Comparison of ENCODE assay signal across 25 cellular contexts in genomic region chr11:12930850-12931249, GRCh38.
DNase-seq lines count a peak whose midpoint lies in the region; ATAC-seq and TF ChIP-seq lines count a peak whose summit lies in the region.
"Had no signal": no experiment of that assay in that cellular context is flagged by ENCODE, and none has a peak within 500 bp of the region (broad histone marks: within the 10 kb centered on the region; RNA-seq: fewer than 3 reads in every experiment).

No MANE protein-coding gene starts in this region.

- peaks cover 15% of the 10 kb centered on the region for H3K79me2 ChIP-seq in SK-N-SH (ENCODE audit: insufficient read depth)

- no peaks in the 10 kb centered on the region for H3K9me3 Mint-ChIP-seq in chondrocyte (ENCODE audit: low read depth)
- H3K9me3 Mint-ChIP-seq in progenitor cell of endocrine pancreas (ENCODE audit: low read depth), result peaks cover 2% of the 10 kb centered on the region
- peaks cover 0 to 3% (median 0%) of the 10 kb centered on the region in 8 donors for H3K9me3 Mint-ChIP-seq in CD4-positive, alpha-beta memory T cell
- H3K9me3 Mint-ChIP-seq: CD4-positive, alpha-beta T cell had no signal

- no peak overlapping the region for H3K4me2 ChIP-seq in SK-N-SH
- H3K4me2 ChIP-seq: BLaER1 had no signal

- H3K4me1 Mint-ChIP-seq in chondrocyte (ENCODE audit: low read depth) (peaks cover 12% of the 10 kb centered on the region), progenitor cell of endocrine pancreas (ENCODE audit: low read depth) (peaks cover 9% of the 10 kb centered on the region)
- no peaks in the 10 kb centered on the region for H3K4me1 Mint-ChIP-seq in CD4-positive, alpha-beta memory T cell

- no peak overlapping the region for H3K4me3 ChIP-seq in SK-N-SH (ENCODE audit: low read depth in 2 of 2, low read length in 1 of 2)
- H3K4me3 ChIP-seq in CD4-positive, alpha-beta memory T cell (ENCODE audit: low read length in 2 of 2), result no peak overlapping the region
- H3K4me3 ChIP-seq: BLaER1, GM23248 had no signal

- in situ Hi-C loops in KBM-7 (cut with MboI; ENCODE audit: low pct_unique_long_range_greater_than_20kb, low sequenced_read_pairs), result no loop called here

- no peak overlapping the region for H3K27ac ChIP-seq in SK-N-SH (ENCODE audit: low read depth in 2 of 2, low read length in 1 of 2)
- H3K27ac ChIP-seq in CD4-positive, alpha-beta memory T cell (ENCODE audit: low read depth, low read length), result no peak overlapping the region
- H3K27ac ChIP-seq: 22Rv1, BLaER1, GM23248 had no signal

- ATAC-seq in SK-N-SH treated with all-trans-retinoic acid at 6 μM for 48 hours (peak; percentile 33; the same call in 1 of the 3 replicates), HG03469 (IDR thresholded peaks at IDR 0.05; ENCODE audit: unreplicated experiment) (no peak)
- ATAC-seq: HCT116, Panc1 had no signal

- peaks cover 51 to 62% of the 10 kb centered on the region in 2 experiments for H3K36me3 ChIP-seq in SK-N-SH (replicated peaks in 1 of 2; ENCODE audit: control insufficient read depth in 1 of 2, insufficient read depth in 2 of 2, low read length in 1 of 2)
- no peaks in the 10 kb centered on the region for H3K36me3 ChIP-seq in CD4-positive, alpha-beta memory T cell (ENCODE audit: insufficient read depth, low read length)
- H3K36me3 ChIP-seq: BLaER1 had no signal

- no peak for TF ChIP-seq EP300 in SK-N-SH (IDR thresholded peaks at IDR 0.05; ENCODE audit: borderline replicate concordance in 1 of 2, low read depth in 1 of 2, low read length in 1 of 2)

- H3K27ac Mint-ChIP-seq in chondrocyte (ENCODE audit: unreplicated experiment) (peak overlapping the region; percentile 71), progenitor cell of endocrine pancreas (peak overlapping the region; percentile 89)
- H3K27ac Mint-ChIP-seq in CD4-positive, alpha-beta memory T cell, result no peak overlapping the region
- H3K27ac Mint-ChIP-seq: CD4-positive, alpha-beta T cell had no signal

- no peak overlapping the region for H2AFZ ChIP-seq in SK-N-SH (ENCODE audit: low read depth)
- H2AFZ ChIP-seq: GM23248 had no signal

- intact Hi-C loops in CD4-positive, alpha-beta memory T cell (cut with micrococcal nuclease), result no loop called here

- H3K4me3 Mint-ChIP-seq in chondrocyte (ENCODE audit: unreplicated experiment), result no peak overlapping the region
- H3K4me3 Mint-ChIP-seq in progenitor cell of endocrine pancreas (ENCODE audit: low read depth), result no peak overlapping the region
- no peak overlapping the region for H3K4me3 Mint-ChIP-seq in CD4-positive, alpha-beta memory T cell
- H3K4me3 Mint-ChIP-seq: CD4-positive, alpha-beta T cell had no signal

- POLR2A ChIA-PET in SK-N-SH (lab: Yijun Ruan, JAX), result no interaction called here
- POLR2A ChIA-PET in CD4-positive, alpha-beta memory T cell (lab: Charles Lee; ENCODE audit: partially characterized antibody), result no interaction called here

- TF ChIP-seq RAD21 in SK-N-SH (IDR thresholded peaks at IDR 0.05; ENCODE audit: low read length), result no peak

- peaks cover 13% of the 10 kb centered on the region for H3K36me3 Mint-ChIP-seq in chondrocyte (ENCODE audit: low read depth)
- H3K36me3 Mint-ChIP-seq in progenitor cell of endocrine pancreas (ENCODE audit: insufficient read depth), result peaks cover 28% of the 10 kb centered on the region
- no peaks in the 10 kb centered on the region for H3K36me3 Mint-ChIP-seq in CD4-positive, alpha-beta memory T cell

- no peaks in the 10 kb centered on the region for H3K9me2 ChIP-seq in SK-N-SH

- CTCF ChIA-PET in SK-N-SH (lab: Yijun Ruan, JAX), result interaction anchor here (2.0 to 2.4 kb wide), 3 partner anchors 14 to 600 kb away, joined by 4 to 9 read pairs (median 7); no protein-coding TSS in a partner anchor
- CTCF ChIA-PET in CD4-positive, alpha-beta memory T cell (lab: Charles Lee; ENCODE audit: partially characterized antibody), result no interaction called here

- H3K9me3 ChIP-seq in SK-N-SH, result no peaks in the 10 kb centered on the region
- no peaks in the 10 kb centered on the region for H3K9me3 ChIP-seq in CD4-positive, alpha-beta memory T cell (ENCODE audit: control insufficient read depth in 1 of 2, low read length in 2 of 2)
- H3K9me3 ChIP-seq: BLaER1, Caco-2 had no signal

- no peaks in the 10 kb centered on the region for H3K27me3 Mint-ChIP-seq in chondrocyte (ENCODE audit: low read depth)
- no peaks in the 10 kb centered on the region for H3K27me3 Mint-ChIP-seq in progenitor cell of endocrine pancreas
- peaks cover 0 to 6% of the 10 kb centered on the region in 2 donors for H3K27me3 Mint-ChIP-seq in CD4-positive, alpha-beta memory T cell

- peaks cover 11% of the 10 kb centered on the region for H3F3A ChIP-seq in SK-N-SH (replicated peaks; ENCODE audit: insufficient read depth)

- H3K27me3 ChIP-seq in SK-N-SH (ENCODE audit: insufficient read depth), result no peaks in the 10 kb centered on the region
- no peaks in the 10 kb centered on the region for H3K27me3 ChIP-seq in CD4-positive, alpha-beta memory T cell (ENCODE audit: insufficient read depth, low read length)
- H3K27me3 ChIP-seq: BLaER1 had no signal

- TF ChIP-seq CTCF in SK-N-SH (IDR thresholded peaks at IDR 0.05) (no peak), chondrocyte (IDR thresholded peaks at IDR 0.05) (no peak), progenitor cell of endocrine pancreas (IDR thresholded peaks at IDR 0.05; ENCODE audit: unreplicated experiment) (no peak)

- DNase-seq in SK-N-SH (no peak), chondrocyte (ENCODE audit: low spot score) (no peak), iris pigment epithelial cell (ENCODE audit: low read depth) (peak; percentile 22), progenitor cell of endocrine pancreas (ENCODE audit: low spot score, unreplicated experiment) (no peak), KBM-7 (no peak)
- DNase-seq in CD4-positive, alpha-beta memory T cell, result no peak
- DNase-seq: ACHN; Caco-2; CD4-positive, alpha-beta T cell; DMS 273 treated with DMSO at 0.1 percent for 48 hours; DMS79 treated with DMSO at 0.1 percent for 48 hours; GM23248; KG1; NCI-H1105 treated with DMSO at 0.1 percent for 48 hours; NCI-H2029 treated with DMSO at 0.1 percent for 48 hours; NCI-H2171; NCI-H345; NCI-H524; NCI-H82 had no signal

- no peaks in the 10 kb centered on the region; a peak in 1 of 4 replicates for H3K4me1 ChIP-seq in SK-N-SH (ENCODE audit: control insufficient read depth in 1 of 2, insufficient read depth in 2 of 2, low read depth in 1 of 2, low read length in 1 of 2)
- H3K4me1 ChIP-seq in CD4-positive, alpha-beta memory T cell (ENCODE audit: insufficient read depth, low read length), result no peaks in the 10 kb centered on the region
- H3K4me1 ChIP-seq: BLaER1 had no signal

- H4K20me1 ChIP-seq in SK-N-SH (ENCODE audit: insufficient read depth), result peaks cover 4% of the 10 kb centered on the region
- H4K20me1 ChIP-seq: BLaER1 had no signal

- no peak overlapping the region for H3K9ac ChIP-seq in SK-N-SH
- H3K9ac ChIP-seq: BLaER1, GM23248 had no signal

TF ChIP-seq in SK-N-SH treated with all-trans-retinoic acid at 6 μM for 48 hours, 23 proteins besides CTCF, POLR2A, EP300 and RAD21 (continues in another document):
- TF ChIP-seq ZFP30 (CRISPR knock-in tag; IDR thresholded peaks at IDR 0.05) (no peak), TCF4 (CRISPR knock-in tag; IDR thresholded peaks at IDR 0.05; ENCODE audit: borderline replicate concordance) (no peak), OSR1 (CRISPR knock-in tag; IDR thresholded peaks at IDR 0.05) (no peak), ARNTL (CRISPR knock-in tag; IDR thresholded peaks at IDR 0.05; ENCODE audit: borderline replicate concordance, low read depth) (no peak), CREB5 (CRISPR knock-in tag; IDR thresholded peaks at IDR 0.05; ENCODE audit: low read depth) (no peak), BACH2 (CRISPR knock-in tag; IDR thresholded peaks at IDR 0.05; ENCODE audit: borderline replicate concordance) (no peak), ZNF70 (CRISPR knock-in tag; IDR thresholded peaks at IDR 0.05) (no peak), ZNF565 (CRISPR knock-in tag; conservative IDR thresholded peaks at IDR 0.05; ENCODE audit: low read depth) (no peak)

TF ChIP-seq in SK-N-SH, 30 proteins besides CTCF, POLR2A, EP300 and RAD21 (continues in another document):
- TF ChIP-seq GABPA (IDR thresholded peaks at IDR 0.05; ENCODE audit: low read depth) (no peak), SMC3 (IDR thresholded peaks at IDR 0.05; ENCODE audit: low read depth, low read length) (no peak), JUND (IDR thresholded peaks at IDR 0.05) (no peak), TEAD4 (IDR thresholded peaks at IDR 0.05; ENCODE audit: borderline replicate concordance, insufficient read depth) (no peak), ELF1 (IDR thresholded peaks at IDR 0.05) (no peak), MAX (IDR thresholded peaks at IDR 0.05; ENCODE audit: low read depth) (no peak), RCOR1 (IDR thresholded peaks at IDR 0.05; ENCODE audit: low read length) (no peak), YY1 (IDR thresholded peaks at IDR 0.05; ENCODE audit: low read depth) (no peak), EZH2phosphoT487 (IDR thresholded peaks at IDR 0.05; ENCODE audit: borderline replicate concordance, low read depth) (no peak), TCF12 (IDR thresholded peaks at IDR 0.05) (no peak), NFIC (IDR thresholded peaks at IDR 0.05; ENCODE audit: borderline replicate concordance) (no peak), GATA2 (CRISPR knock-in tag; IDR thresholded peaks at IDR 0.05) (no peak)

Comparison
In these comparisons a context has a peak if more than half of its experiments do, and no peak if none do; other contexts are left out.
1. H3K27ac Mint-ChIP-seq: peak in chondrocyte (single experiment) and progenitor cell of endocrine pancreas (single experiment); none in CD4-positive, alpha-beta memory T cell (0 of 7).